In genomic region chr12:64802180-64802775, GRCh38 we compare ENCODE assay signal across 8 cellular contexts. TPM values are rescaled to one million over a fixed set of nuclear protein-coding genes. Genes with fewer than 3 reads are reported as not detected.
A peak's percentile ranks its signal among the peaks of the same experiment; 100 is the strongest.
DNase-seq lines count a peak whose midpoint lies in the region; ATAC-seq and TF ChIP-seq lines count a peak whose summit lies in the region.
"Not testable (repeated sequence)": the region's sequence is repeated elsewhere in the genome, so short reads cannot be mapped to it uniquely, and the experiment has no call there.

No MANE protein-coding gene starts in this region.

- intact Hi-C loops in activated CD8-positive, alpha-beta T cell treated with anti-CD3 and anti-CD28 coated beads for 36 hours (cut with micrococcal nuclease): loop anchor here (5.0 kb wide), 2 partner anchors 320 to 430 kb away; partner anchors contain the start of gene WIF1
- intact Hi-C loops in dorsolateral prefrontal cortex (cut with DNase I): loop anchor here (10.0 kb wide), 3 partner anchors 83 to 1303 kb away; partner anchors contain the start of gene WIF1 (in 1 of the 2)
- intact Hi-C loops in left lung (cut with DNase I): not testable (repeated sequence)

- not testable (repeated sequence) for H3K27me3 ChIP-seq in dorsolateral prefrontal cortex, left lung

- H3K36me3 Mint-ChIP-seq in activated CD8-positive, alpha-beta T cell treated with anti-CD3 and anti-CD28 coated beads for 36 hours (ENCODE audit: low read depth): not testable (repeated sequence)

- not testable (repeated sequence) for H3K9me3 Mint-ChIP-seq in activated CD8-positive, alpha-beta T cell treated with anti-CD3 and anti-CD28 coated beads for 36 hours

- ATAC-seq in GM19463 (IDR thresholded peaks at IDR 0.05; ENCODE audit: unreplicated experiment) (peak; percentile 67), left lung (peak; percentile 96)
- peak; percentile 81 for ATAC-seq in activated CD8-positive, alpha-beta T cell treated with anti-CD3 and anti-CD28 coated beads for 36 hours

- in situ Hi-C loops in KBM-7 (cut with MboI; ENCODE audit: low pct_unique_long_range_greater_than_20kb, low sequenced_read_pairs): not testable (repeated sequence)

- H3K27ac ChIP-seq in C4-2B, dorsolateral prefrontal cortex, left lung: not testable (repeated sequence)

- H3K4me3 ChIP-seq in dorsolateral prefrontal cortex: peak overlapping the region in 1 of 59 donors; percentile 16
- H3K4me3 ChIP-seq in left lung: not testable (repeated sequence)

- not testable (repeated sequence) for H3K4me3 Mint-ChIP-seq in activated CD8-positive, alpha-beta T cell treated with anti-CD3 and anti-CD28 coated beads for 36 hours

- POLR2A ChIA-PET in activated CD8-positive, alpha-beta T cell treated with anti-CD3 and anti-CD28 coated beads for 36 hours (lab: Charles Lee): not testable (repeated sequence)

- H3K27me3 Mint-ChIP-seq in activated CD8-positive, alpha-beta T cell treated with anti-CD3 and anti-CD28 coated beads for 36 hours: peaks cover 36% of the 10 kb centered on the region

- peaks cover 0 to 10% of the 10 kb centered on the region in 2 donors for H3K4me1 ChIP-seq in left lung

- not testable (repeated sequence) for H3K9me3 ChIP-seq in left lung

- H3K4me1 Mint-ChIP-seq in activated CD8-positive, alpha-beta T cell treated with anti-CD3 and anti-CD28 coated beads for 36 hours (ENCODE audit: low read depth): not testable (repeated sequence)

- CTCF ChIA-PET in activated CD8-positive, alpha-beta T cell treated with anti-CD3 and anti-CD28 coated beads for 36 hours (lab: Charles Lee): interaction anchor here (0.6 to 2.8 kb wide), 54 partner anchors 8 to 452 kb away, joined by 3 to 18 read pairs (median 4); partner anchors contain the start of genes GNS and TBC1D30

- not testable (repeated sequence) for H3K36me3 ChIP-seq in left lung

- peak; percentile 97 for TF ChIP-seq CTCF in C4-2B (conservative IDR thresholded peaks at IDR 0.05)
- peak; percentile 88 for TF ChIP-seq CTCF in activated CD8-positive, alpha-beta T cell treated with anti-CD3 and anti-CD28 coated beads for 36 hours (IDR thresholded peaks at IDR 0.05)
- TF ChIP-seq CTCF in dorsolateral prefrontal cortex (IDR thresholded peaks at IDR 0.05 in 54 of 56, conservative IDR thresholded peaks at IDR 0.05 in 2 of 56; ENCODE audit: low read depth in 1 of 56, partially characterized antibody in 56 of 56): peak; percentile 69 to 90 (median 83)
- TF ChIP-seq CTCF in left lung (IDR thresholded peaks at IDR 0.05): peak; percentile 82 to 91

- DNase-seq in KBM-7 (peak; percentile 79), NOMO-1 treated with DMSO at 0.1 percent for 48 hours (lab: John Stamatoyannopoulos, UW; ENCODE audit: unreplicated experiment) (peak; percentile 52), dorsolateral prefrontal cortex (peak in 9 of 10 donors; percentile 25 to 73 (median 49)), left lung (peak in 1 of 2 donors; percentile 82)
- DNase-seq in activated CD8-positive, alpha-beta T cell treated with anti-CD3 and anti-CD28 coated beads for 36 hours: peak; percentile 69
- peak; percentile 39 to 40 for DNase-seq in stimulated activated CD4-positive, alpha-beta T cell treated with anti-CD3 and anti-CD28 coated beads, Interleukin-1b, Interleukin-23, amount 100 ng/mL, for 4 hours (ENCODE audit: low read depth in 2 of 2)

- H3K27ac Mint-ChIP-seq in activated CD8-positive, alpha-beta T cell treated with anti-CD3 and anti-CD28 coated beads for 36 hours: not testable (repeated sequence)

RNA-seq across cellular contexts. Expression of gene TBC1D30, which starts 22.2 kb away (rescaled TPM):
- total RNA-seq in activated CD8-positive, alpha-beta T cell treated with anti-CD3 and anti-CD28 coated beads for 36 hours: under 1 TPM; 0.40 to 0.72 TPM
- 10 to 100 TPM in 119 of 120 experiments, 1 to 10 TPM in 1; 7.2 to 44.2 (median 29.7) TPM for total RNA-seq in dorsolateral prefrontal cortex
- 10 to 100 TPM in 1 of 2 donors, 1 to 10 TPM in 1; 9.9 to 15.8 TPM for total RNA-seq in left lung

RNA-seq across cellular contexts. Expression of gene GNS, which starts 43.1 kb away (rescaled TPM):
- total RNA-seq in activated CD8-positive, alpha-beta T cell treated with anti-CD3 and anti-CD28 coated beads for 36 hours: 10 to 100 TPM; 16.4 to 19.2 TPM
- total RNA-seq in dorsolateral prefrontal cortex (10 to 100 TPM; 36.2 to 59.3 (median 44.6) TPM), left lung (100 to 1,000 TPM; 187 to 196 TPM)

Comparison
In these comparisons a context has a peak if more than half of its experiments do, and no peak if none do; other contexts are left out.
1. RNA of gene TBC1D30, which starts 22.2 kb away (total RNA-seq): 7.2 to 44.2 TPM in dorsolateral prefrontal cortex and 9.9 to 15.8 TPM in left lung; 0.40 to 0.72 TPM in activated CD8-positive, alpha-beta T cell treated with anti-CD3 and anti-CD28 coated beads for 36 hours; every median in the first group is over 4 times any median in the second.
2. Peak in every context shown above with its lines, with median percentiles within 50 percentile points of each other: CTCF ChIP-seq and ATAC-seq.